23 cellular contexts compared by ENCODE assay signal in genomic region chr1:54610048-54610447, GRCh38. TPM values are rescaled to one million over a fixed set of nuclear protein-coding genes. Genes with fewer than 3 reads are reported as not detected.
A peak's percentile ranks its signal among the peaks of the same experiment; 100 is the strongest.
DNase-seq lines count a peak whose midpoint lies in the region; ATAC-seq lines count a peak whose summit lies in the region.
"Had no signal": no experiment of that assay in that cellular context is flagged by ENCODE, and none has a peak within 500 bp of the region (broad histone marks: within the 10 kb centered on the region; RNA-seq: fewer than 3 reads in every experiment).

No MANE protein-coding gene starts in this region.

- H3K9me3 ChIP-seq in endocrine pancreas (ENCODE audit: control insufficient read depth, low read length) = no peaks in the 10 kb centered on the region
- H3K9me3 ChIP-seq: esophagus muscularis mucosa, lower lobe of right lung, ovary, thoracic aorta had no signal

- no peak overlapping the region for H4K5ac ChIP-seq in mesendoderm (ENCODE audit: low read length)

- no peak overlapping the region for H2AK5ac ChIP-seq in mesendoderm (ENCODE audit: low read length)

- H2BK5ac ChIP-seq in mesendoderm (ENCODE audit: low read length) = no peak overlapping the region

- H3K9ac ChIP-seq in endocrine pancreas (ENCODE audit: control insufficient read depth, insufficient read depth, low read length) (peak overlapping the region; percentile 4), mesendoderm (ENCODE audit: low read length) (no peak overlapping the region)

- no CpG with 5 or more reads among the region's 6 CpGs for WGBS in mesendoderm (ENCODE audit: extremely low coverage, insufficient coverage, low lambda C conversion rate)

- no peak overlapping the region for H2BK120ac ChIP-seq in mesendoderm (ENCODE audit: low read depth, low read length)

- no peaks in the 10 kb centered on the region for H3K79me2 ChIP-seq in mesendoderm (ENCODE audit: control insufficient read depth, insufficient read depth, low read length)

- intact Hi-C loops in cardiac septum (cut with DNase I) = no loop called here

- no peak overlapping the region for H3K23ac ChIP-seq in mesendoderm (ENCODE audit: low read length)

- ATAC-seq in GM19397 (IDR thresholded peaks at IDR 0.05; ENCODE audit: unreplicated experiment) = no peak
- ATAC-seq: activated CD8-positive, alpha-beta memory T cell treated with anti-CD3 and anti-CD28 coated beads, Interleukin-2, amount 10 ng/mL, durations not matched to agents 7 days and 5 days; activated naive CD8-positive, alpha-beta T cell treated with anti-CD3 and anti-CD28 coated beads, Interleukin-2, amount 50 U/mL, for 24 hours; right cardiac atrium; stimulated activated memory B cell treated with anti-CD40 and anti-IgM and Interleukin-4, amounts not matched to agents 10 μg/mL and 1 μg/mL and 100 μg/mL, for 72 hours had no signal

- H3K79me1 ChIP-seq in mesendoderm (ENCODE audit: low read length) = no peaks in the 10 kb centered on the region

- H3K36me3 ChIP-seq in endocrine pancreas (ENCODE audit: control insufficient read depth, insufficient read depth, low read length) (peaks cover 2% of the 10 kb centered on the region), mesendoderm (ENCODE audit: control insufficient read depth, insufficient read depth, low read length) (no peaks in the 10 kb centered on the region)
- H3K36me3 ChIP-seq: cardiac muscle cell, lower lobe of right lung, ovary had no signal

- no peak overlapping the region for H4K8ac ChIP-seq in mesendoderm (ENCODE audit: low read depth, low read length)

- H3K4me1 ChIP-seq in endocrine pancreas (ENCODE audit: control insufficient read depth, insufficient read depth, low read length) (no peaks in the 10 kb centered on the region), mesendoderm (ENCODE audit: control insufficient read depth, low read depth, low read length) (no peaks in the 10 kb centered on the region)
- H3K4me1 ChIP-seq: lower lobe of right lung had no signal

- no peak overlapping the region for H3K27ac ChIP-seq in mesendoderm (ENCODE audit: low read depth, low read length)
- H3K27ac ChIP-seq: cardiac muscle cell, esophagus muscularis mucosa, lower lobe of right lung, ovary had no signal

- DNase-seq in ELR (ENCODE audit: low read depth) (peak; percentile 41), M059J (ENCODE audit: low read depth) (peak; percentile 36), mesendoderm (peak; percentile 88), cardiac septum (ENCODE audit: low spot score) (no peak), NAMALWA (ENCODE audit: low spot score) (no peak)
- DNase-seq in activated CD8-positive, alpha-beta memory T cell treated with anti-CD3 and anti-CD28 coated beads for 24 hours = no peak
- DNase-seq: activated CD8-positive, alpha-beta memory T cell treated with anti-CD3 and anti-CD28 coated beads, Interleukin-2, amount 10 ng/mL, durations not matched to agents 7 days and 5 days; activated naive CD8-positive, alpha-beta T cell treated with anti-CD3 and anti-CD28 coated beads, Interleukin-2, amount 50 U/mL, for 24 hours; effector CD4-positive, alpha-beta T cell; lower lobe of right lung; NCI-H1436; NCI-H446 treated with DMSO at 0.1 percent for 48 hours had no signal

- no peak overlapping the region for H3K4me2 ChIP-seq in mesendoderm (ENCODE audit: low read length)

- no peak overlapping the region for H3K56ac ChIP-seq in mesendoderm (ENCODE audit: low read length)

- H3K4ac ChIP-seq in mesendoderm (ENCODE audit: low read depth, low read length) = no peak overlapping the region

- H2BK15ac ChIP-seq in mesendoderm (replicated peaks; ENCODE audit: low read depth) = no peak overlapping the region

- H3K27me3 ChIP-seq in endocrine pancreas (ENCODE audit: control insufficient read depth, insufficient read depth, low read length) (no peaks in the 10 kb centered on the region), mesendoderm (ENCODE audit: insufficient read depth, low read length, poor library complexity) (no peaks in the 10 kb centered on the region)
- H3K27me3 ChIP-seq: cardiac muscle cell, esophagus muscularis mucosa, ovary had no signal

- H3K4me3 ChIP-seq in endocrine pancreas (ENCODE audit: control insufficient read depth, insufficient read depth, low read length) (no peak overlapping the region), mesendoderm (ENCODE audit: low read length) (no peak overlapping the region)
- H3K4me3 ChIP-seq: cardiac muscle cell, esophagus muscularis mucosa, lower lobe of right lung, ovary, thoracic aorta had no signal

- no peak overlapping the region for H3K18ac ChIP-seq in mesendoderm (ENCODE audit: low read length)

RNA-seq across cellular contexts. Expression of gene FAM151A, which starts 13.3 kb away (rescaled TPM):
- total RNA-seq in M059J (2014; rRNA removed; shearing (Covaris generic)) = not detected in 2 replicates
- polyA plus RNA-seq in mesendoderm (2013, experiment 1 of 2) = not detected
- not detected for polyA plus RNA-seq in mesendoderm (2013, experiment 2 of 2)
- total RNA-seq in cardiac septum = 0.22 TPM
- total RNA-seq: activated CD8-positive, alpha-beta memory T cell treated with anti-CD3 and anti-CD28 coated beads, Interleukin-2, amount 10 ng/mL, durations not matched to agents 7 days and 5 days; activated T-helper 2 cell treated with anti-CD3 and anti-CD28 coated beads, Interferon-gamma antibody, Interleukin-2, Interleukin-4, amounts not matched to agents 10 μg/mL and 5 μg/mL and 100 μg/mL, durations not matched to agents 14 hours and 24 hours and 36 hours; Daoy; esophagus muscularis mucosa; H4; lower lobe of right lung; ovary; thoracic aorta had no signal

RNA-seq across cellular contexts. Expression of gene MROH7, which starts 31.5 kb away (rescaled TPM):
- total RNA-seq in M059J (2014; rRNA removed; shearing (Covaris generic)) = not detected in 2 replicates
- polyA plus RNA-seq in mesendoderm (2013, experiment 1 of 2) = 0.03 TPM
- polyA plus RNA-seq in mesendoderm (2013, experiment 2 of 2) = 0.01 TPM
- total RNA-seq in cardiac septum = 14.3 TPM
- total RNA-seq: activated CD8-positive, alpha-beta memory T cell treated with anti-CD3 and anti-CD28 coated beads, Interleukin-2, amount 10 ng/mL, durations not matched to agents 7 days and 5 days; Daoy; H4 had no signal

Comparison
In these comparisons a context has a peak if more than half of its experiments do, and no peak if none do; other contexts are left out.
1. DNase-seq: peak in ELR (single experiment), M059J (single experiment) and mesendoderm (single experiment); none in cardiac septum (single experiment), NAMALWA (single experiment) and activated CD8-positive, alpha-beta memory T cell treated with anti-CD3 and anti-CD28 coated beads for 24 hours (single experiment).
2. RNA of gene MROH7, which starts 31.5 kb away (total RNA-seq): 14.3 TPM in cardiac septum (single experiment); not detected in M059J; every median in the first group is over 10 times any median in the second.